Comparison of ENCODE assay signal across 13 cellular contexts in genomic region chr2:98461650-98462049, GRCh38. TPM values are rescaled to one million over a fixed set of nuclear protein-coding genes. Genes with fewer than 3 reads are reported as not detected.
DNase-seq lines count a peak whose midpoint lies in the region; ATAC-seq and TF ChIP-seq lines count a peak whose summit lies in the region.
"Had no signal": no experiment of that assay in that cellular context is flagged by ENCODE, and none has a peak within 500 bp of the region (broad histone marks: within the 10 kb centered on the region; RNA-seq: fewer than 3 reads in every experiment).

No MANE protein-coding gene starts in this region.

- DNase-seq in activated naive CD4-positive, alpha-beta T cell treated with anti-CD3 and anti-CD28 coated beads, Interleukin-2, amount 10 ng/mL, durations not matched to agents 7 days and 5 days = no peak
- no peak for DNase-seq in activated naive CD4-positive, alpha-beta T cell treated with anti-CD3 and anti-CD28 coated beads, Interleukin-2, amount 50 U/mL, for 72 hours (ENCODE audit: low spot score in 2 of 2)
- DNase-seq in activated CD8-positive, alpha-beta T cell treated with anti-CD3 and anti-CD28 coated beads, Interleukin-2, amount 10 ng/mL, durations not matched to agents 7 days and 5 days = peak; percentile 19
- DNase-seq in right cardiac atrium = peak; percentile 60 to 88 (median 80)
- DNase-seq in ureter (ENCODE audit: low spot score) = peak; percentile 40
- no peak for DNase-seq in GM10266 (ENCODE audit: extremely low spot score)
- DNase-seq: BE2C, kidney glomerular epithelial cell, NCI-H1105, NCI-H526 had no signal

- no peaks in the 10 kb centered on the region for H3K27me3 Mint-ChIP-seq in activated naive CD4-positive, alpha-beta T cell treated with anti-CD3 and anti-CD28 coated beads, Interleukin-2, amount 10 ng/mL, durations not matched to agents 7 days and 5 days
- H3K27me3 Mint-ChIP-seq in activated CD8-positive, alpha-beta T cell treated with anti-CD3 and anti-CD28 coated beads, Interleukin-2, amount 10 ng/mL, durations not matched to agents 7 days and 5 days (ENCODE audit: low read depth) = no peaks in the 10 kb centered on the region

- TF ChIP-seq CTCF in GM10266 (IDR thresholded peaks at IDR 0.05; ENCODE audit: control insufficient read depth, insufficient read depth, low read depth, missing control alignments) = no peak

- peak overlapping the region; percentile 95 for H3K27ac Mint-ChIP-seq in activated naive CD4-positive, alpha-beta T cell treated with anti-CD3 and anti-CD28 coated beads, Interleukin-2, amount 10 ng/mL, durations not matched to agents 7 days and 5 days
- H3K27ac Mint-ChIP-seq in activated naive CD4-positive, alpha-beta T cell treated with anti-CD3 and anti-CD28 coated beads, Interleukin-2, amount 50 U/mL, for 72 hours = peak overlapping the region in 1 of 2 donors; percentile 49
- H3K27ac Mint-ChIP-seq in activated CD8-positive, alpha-beta T cell treated with anti-CD3 and anti-CD28 coated beads, Interleukin-2, amount 10 ng/mL, durations not matched to agents 7 days and 5 days = peak overlapping the region; percentile 97

- POLR2A ChIA-PET in activated CD8-positive, alpha-beta T cell treated with anti-CD3 and anti-CD28 coated beads, Interleukin-2, amount 10 ng/mL, durations not matched to agents 7 days and 5 days (lab: Charles Lee) = interaction anchor here (1.0 to 1.1 kb wide), 3 partner anchors 9 to 13 kb away, joined by 3 to 4 read pairs (median 3); no protein-coding TSS in a partner anchor

- H3K9me3 Mint-ChIP-seq in activated naive CD4-positive, alpha-beta T cell treated with anti-CD3 and anti-CD28 coated beads, Interleukin-2, amount 10 ng/mL, durations not matched to agents 7 days and 5 days = peaks cover 1% of the 10 kb centered on the region
- H3K9me3 Mint-ChIP-seq in activated naive CD4-positive, alpha-beta T cell treated with anti-CD3 and anti-CD28 coated beads, Interleukin-2, amount 50 U/mL, for 72 hours = no peaks in the 10 kb centered on the region
- peaks cover 3% of the 10 kb centered on the region for H3K9me3 Mint-ChIP-seq in activated CD8-positive, alpha-beta T cell treated with anti-CD3 and anti-CD28 coated beads, Interleukin-2, amount 10 ng/mL, durations not matched to agents 7 days and 5 days (ENCODE audit: insufficient read depth)

- H3K4me1 ChIP-seq in right cardiac atrium (ENCODE audit: control insufficient read depth, insufficient read depth, low read length) = peaks cover 18% of the 10 kb centered on the region

- WGBS in right cardiac atrium = 54% methylated on average over 6 of the region's 6 CpGs

- H3K4me1 Mint-ChIP-seq in activated naive CD4-positive, alpha-beta T cell treated with anti-CD3 and anti-CD28 coated beads, Interleukin-2, amount 10 ng/mL, durations not matched to agents 7 days and 5 days = peaks cover 93% of the 10 kb centered on the region
- H3K4me1 Mint-ChIP-seq in activated CD8-positive, alpha-beta T cell treated with anti-CD3 and anti-CD28 coated beads, Interleukin-2, amount 10 ng/mL, durations not matched to agents 7 days and 5 days (ENCODE audit: low read depth) = peaks cover 93% of the 10 kb centered on the region

- intact Hi-C loops in right cardiac atrium (cut with DNase I) = no loop called here

- no peaks in the 10 kb centered on the region for H3K27me3 ChIP-seq in right cardiac atrium (ENCODE audit: control insufficient read depth, insufficient read depth)
- H3K27me3 ChIP-seq: BE2C, suprapubic skin had no signal

- no peak for ATAC-seq in activated naive CD4-positive, alpha-beta T cell treated with anti-CD3 and anti-CD28 coated beads, Interleukin-2, amount 50 U/mL, for 72 hours
- no peak for ATAC-seq in activated CD8-positive, alpha-beta T cell treated with anti-CD3 and anti-CD28 coated beads, Interleukin-2, amount 10 ng/mL, durations not matched to agents 7 days and 5 days
- ATAC-seq in right cardiac atrium (no peak), HG02610 (IDR thresholded peaks at IDR 0.05; ENCODE audit: unreplicated experiment) (no peak), GM18519 (IDR thresholded peaks at IDR 0.05; ENCODE audit: low FRiP score, unreplicated experiment) (no peak)

- no peaks in the 10 kb centered on the region for H3K9me3 ChIP-seq in right cardiac atrium (ENCODE audit: control insufficient read depth, low read length)
- H3K9me3 ChIP-seq: BE2C, suprapubic skin had no signal

- CTCF ChIA-PET in activated naive CD4-positive, alpha-beta T cell treated with anti-CD3 and anti-CD28 coated beads, Interleukin-2, amount 10 ng/mL, durations not matched to agents 7 days and 5 days (lab: Charles Lee) = interaction anchor here (0.9 kb wide), 1 partner anchor 11 kb away, joined by 3 read pairs; no protein-coding TSS in a partner anchor
- CTCF ChIA-PET in activated CD8-positive, alpha-beta T cell treated with anti-CD3 and anti-CD28 coated beads, Interleukin-2, amount 10 ng/mL, durations not matched to agents 7 days and 5 days (lab: Charles Lee) = interaction anchor here (1.0 to 5.2 kb wide), 5 partner anchors 10 to 49 kb away, joined by 3 to 49 read pairs (median 8); no protein-coding TSS in a partner anchor

- no peak overlapping the region for H3K4me3 Mint-ChIP-seq in activated naive CD4-positive, alpha-beta T cell treated with anti-CD3 and anti-CD28 coated beads, Interleukin-2, amount 10 ng/mL, durations not matched to agents 7 days and 5 days
- peak overlapping the region; percentile 62 for H3K4me3 Mint-ChIP-seq in activated CD8-positive, alpha-beta T cell treated with anti-CD3 and anti-CD28 coated beads, Interleukin-2, amount 10 ng/mL, durations not matched to agents 7 days and 5 days

- H3K36me3 Mint-ChIP-seq in activated naive CD4-positive, alpha-beta T cell treated with anti-CD3 and anti-CD28 coated beads, Interleukin-2, amount 10 ng/mL, durations not matched to agents 7 days and 5 days = peaks cover 54% of the 10 kb centered on the region
- peaks cover 0 to 7% of the 10 kb centered on the region in 2 donors for H3K36me3 Mint-ChIP-seq in activated naive CD4-positive, alpha-beta T cell treated with anti-CD3 and anti-CD28 coated beads, Interleukin-2, amount 50 U/mL, for 72 hours
- peaks cover 65% of the 10 kb centered on the region for H3K36me3 Mint-ChIP-seq in activated CD8-positive, alpha-beta T cell treated with anti-CD3 and anti-CD28 coated beads, Interleukin-2, amount 10 ng/mL, durations not matched to agents 7 days and 5 days (ENCODE audit: low read depth)

- no peak overlapping the region for H3K4me3 ChIP-seq in right cardiac atrium (ENCODE audit: low read length)
- H3K4me3 ChIP-seq: suprapubic skin had no signal

- H3K27ac ChIP-seq in right cardiac atrium (ENCODE audit: low read length) = no peak overlapping the region
- H3K27ac ChIP-seq: suprapubic skin had no signal

RNA-seq across cellular contexts. Expression of gene INPP4A, which starts 17.0 kb away (rescaled TPM):
- total RNA-seq in activated naive CD4-positive, alpha-beta T cell treated with anti-CD3 and anti-CD28 coated beads, Interleukin-2, amount 50 U/mL, for 72 hours = 10 to 100 TPM; 46.6 to 48.1 TPM
- total RNA-seq in activated CD8-positive, alpha-beta T cell treated with anti-CD3 and anti-CD28 coated beads, Interleukin-2, amount 10 ng/mL, durations not matched to agents 7 days and 5 days = 100 to 1,000 TPM; 152 to 157 TPM
- total RNA-seq in right cardiac atrium = 10 to 100 TPM; 15.7 to 18.1 (median 15.8) TPM
- polyA plus RNA-seq in right cardiac atrium = 5.1 TPM
- 80.6 TPM for total RNA-seq in ureter

Comparison
In these comparisons a context has a peak if more than half of its experiments do, and no peak if none do; other contexts are left out.
1. DNase-seq: peak in activated CD8-positive, alpha-beta T cell treated with anti-CD3 and anti-CD28 coated beads, Interleukin-2, amount 10 ng/mL, durations not matched to agents 7 days and 5 days (single experiment), right cardiac atrium (3 of 3) and ureter (single experiment); none in activated naive CD4-positive, alpha-beta T cell treated with anti-CD3 and anti-CD28 coated beads, Interleukin-2, amount 10 ng/mL, durations not matched to agents 7 days and 5 days (single experiment), activated naive CD4-positive, alpha-beta T cell treated with anti-CD3 and anti-CD28 coated beads, Interleukin-2, amount 50 U/mL, for 72 hours (0 of 2) and GM10266 (single experiment).